ENCODE assay signal across 25 cellular contexts in the genomic region with DNA sequence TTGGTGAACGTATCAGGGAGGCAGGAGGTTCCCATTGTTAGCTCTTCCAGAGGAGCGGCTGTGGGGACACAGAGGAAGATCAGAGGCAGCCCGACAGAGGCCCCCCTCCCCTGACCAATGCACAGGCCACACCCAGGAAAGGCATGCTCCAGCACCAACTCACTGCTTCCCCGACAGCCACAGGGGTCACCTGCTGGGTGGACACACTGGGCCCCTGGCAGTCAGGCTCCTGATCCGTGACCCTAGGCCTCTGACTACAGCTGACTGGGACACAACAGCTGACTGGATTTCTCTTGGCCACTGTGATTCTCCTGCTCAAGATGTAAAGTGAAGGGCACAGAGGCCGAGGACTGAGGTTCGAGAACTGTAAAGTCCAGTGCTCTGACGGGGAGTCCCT.
DNase-seq lines count a peak whose midpoint lies in the region; ATAC-seq and TF ChIP-seq lines count a peak whose summit lies in the region.
"Had no signal": no experiment of that assay in that cellular context is flagged by ENCODE, and none has a peak within 500 bp of the region (broad histone marks: within the 10 kb centered on the region; RNA-seq: fewer than 3 reads in every experiment).

No MANE protein-coding gene starts in this region.

- peaks cover 40% of the 10 kb centered on the region for H3K4me1 Mint-ChIP-seq in activated naive CD4-positive, alpha-beta T cell treated with anti-CD3 and anti-CD28 coated beads, Interleukin-2, amount 10 ng/mL, durations not matched to agents 7 days and 5 days
- H3K4me1 Mint-ChIP-seq in activated T-helper 17 cell treated with anti-CD3 and anti-CD28 coated beads, Interleukin-2, amount 50 U/mL, for 72 hours, result peaks cover 14% of the 10 kb centered on the region
- no peaks in the 10 kb centered on the region for H3K4me1 Mint-ChIP-seq in CD14-positive monocyte
- H3K4me1 Mint-ChIP-seq: IgD-negative memory B cell had no signal

- WGBS in spleen, 5 donors, result 73 to 91% (median 85%) methylated on average over 5 to 8 of the region's 8 CpGs

- intact Hi-C loops in lower lobe of right lung (cut with DNase I), result no loop called here
- intact Hi-C loops in spleen (cut with DNase I; ENCODE audit: low total_unique reads), result no loop called here
- intact Hi-C loops in CD14-positive monocyte (cut with micrococcal nuclease), result no loop called here

- DNase-seq in activated naive CD4-positive, alpha-beta T cell treated with anti-CD3 and anti-CD28 coated beads, Interleukin-2, amount 10 ng/mL, durations not matched to agents 7 days and 5 days, result no peak
- DNase-seq in activated naive CD4-positive, alpha-beta T cell treated with Interleukin-2 at 50 U/mL for 16 hours, result no peak
- DNase-seq in lower lobe of right lung (peak; percentile 35), spleen (peak; percentile 53), CD14-positive monocyte (ENCODE audit: low spot score) (no peak), SKM-1 treated with dmso at 0.1 percent for 144 hours (lab: John Stamatoyannopoulos, UW; ENCODE audit: unreplicated experiment) (no peak)
- DNase-seq: activated naive CD4-positive, alpha-beta T cell treated with anti-CD3 and anti-CD28 coated beads for 36 hours; activated T-cell treated with anti-CD3 and anti-CD28 coated beads, Interleukin-2, amount 50 U/mL, for 1 hour; cerebellar nuclear complex; effector CD4-positive, alpha-beta T cell; GOT3; hypothalamus; MG63; NCI-H1436; NCI-H2107; NCI-H510A; occipital lobe; upper lobe of left lung had no signal

- H3K27ac Mint-ChIP-seq in activated naive CD4-positive, alpha-beta T cell treated with anti-CD3 and anti-CD28 coated beads, Interleukin-2, amount 10 ng/mL, durations not matched to agents 7 days and 5 days, result peak overlapping the region; percentile 94
- peak overlapping the region; percentile 67 for H3K27ac Mint-ChIP-seq in activated T-helper 17 cell treated with anti-CD3 and anti-CD28 coated beads, Interleukin-2, amount 50 U/mL, for 72 hours
- no peak overlapping the region for H3K27ac Mint-ChIP-seq in CD14-positive monocyte

- H3K27me3 ChIP-seq in lower lobe of right lung (ENCODE audit: low read depth) (no peaks in the 10 kb centered on the region), spleen (replicated peaks in 1 of 7) (no peaks in the 10 kb centered on the region)
- H3K27me3 ChIP-seq: esophagus muscularis mucosa, MG63, right atrium auricular region, SJSA1, upper lobe of left lung had no signal

- ATAC-seq in activated T-helper 17 cell treated with anti-CD3 and anti-CD28 coated beads, Interleukin-2, amount 50 U/mL, for 72 hours (replicated peaks), result no peak
- ATAC-seq in lower lobe of right lung, result no peak
- no peak for ATAC-seq in HG03460 (IDR thresholded peaks at IDR 0.05; ENCODE audit: unreplicated experiment)
- ATAC-seq: Panc1 had no signal

- H3K9me3 ChIP-seq in lower lobe of right lung (no peaks in the 10 kb centered on the region), spleen (no peaks in the 10 kb centered on the region)
- H3K9me3 ChIP-seq: esophagus muscularis mucosa, MG63, right atrium auricular region, upper lobe of left lung had no signal

- H3K4me3 ChIP-seq in lower lobe of right lung (no peak overlapping the region), spleen (no peak overlapping the region)
- H3K4me3 ChIP-seq: esophagus muscularis mucosa, MG63, right atrium auricular region, SJSA1, upper lobe of left lung had no signal

- no peak overlapping the region for H3K27ac ChIP-seq in lower lobe of right lung
- peak overlapping the region in 2 of 8 donors; percentile 75 to 84 for H3K27ac ChIP-seq in spleen
- H3K27ac ChIP-seq: esophagus muscularis mucosa, right atrium auricular region, SJSA1 had no signal

- peaks cover 100% of the 10 kb centered on the region for H3K36me3 ChIP-seq in lower lobe of right lung
- peaks cover 0 to 100% (median 93%) of the 10 kb centered on the region in 6 donors for H3K36me3 ChIP-seq in spleen

- CTCF ChIA-PET in activated naive CD4-positive, alpha-beta T cell treated with anti-CD3 and anti-CD28 coated beads, Interleukin-2, amount 10 ng/mL, durations not matched to agents 7 days and 5 days (lab: Charles Lee), result interaction anchor here (0.8 kb wide), 1 partner anchor 231 kb away, joined by 3 read pairs; no protein-coding TSS in a partner anchor

- no peak for TF ChIP-seq POLR2A in spleen (IDR thresholded peaks at IDR 0.05)

- H3K36me3 Mint-ChIP-seq in activated naive CD4-positive, alpha-beta T cell treated with anti-CD3 and anti-CD28 coated beads, Interleukin-2, amount 10 ng/mL, durations not matched to agents 7 days and 5 days, result peaks cover 73% of the 10 kb centered on the region
- peaks cover 83% of the 10 kb centered on the region for H3K36me3 Mint-ChIP-seq in activated T-helper 17 cell treated with anti-CD3 and anti-CD28 coated beads, Interleukin-2, amount 50 U/mL, for 72 hours (ENCODE audit: low read depth)
- H3K36me3 Mint-ChIP-seq in CD14-positive monocyte, result peaks cover 93 to 98% of the 10 kb centered on the region in 2 donors

- H3K4me1 ChIP-seq in lower lobe of right lung (peaks cover 8% of the 10 kb centered on the region), spleen (peaks cover 0 to 52% (median 18%) of the 10 kb centered on the region in 6 donors)

- H3K27me3 Mint-ChIP-seq in activated naive CD4-positive, alpha-beta T cell treated with anti-CD3 and anti-CD28 coated beads, Interleukin-2, amount 10 ng/mL, durations not matched to agents 7 days and 5 days, result no peaks in the 10 kb centered on the region
- no peaks in the 10 kb centered on the region for H3K27me3 Mint-ChIP-seq in activated T-helper 17 cell treated with anti-CD3 and anti-CD28 coated beads, Interleukin-2, amount 50 U/mL, for 72 hours
- H3K27me3 Mint-ChIP-seq in CD14-positive monocyte (ENCODE audit: low read depth in 3 of 3), result no peaks in the 10 kb centered on the region
- H3K27me3 Mint-ChIP-seq: IgD-negative memory B cell had no signal

- no peak for TF ChIP-seq CTCF in lower lobe of right lung (IDR thresholded peaks at IDR 0.05)
- no peak for TF ChIP-seq CTCF in spleen (IDR thresholded peaks at IDR 0.05 in 8 of 11, conservative IDR thresholded peaks at IDR 0.05 in 3 of 11)
- TF ChIP-seq CTCF in CD14-positive monocyte (IDR thresholded peaks at IDR 0.05), result no peak

- no peak overlapping the region for H3K4me3 Mint-ChIP-seq in activated naive CD4-positive, alpha-beta T cell treated with anti-CD3 and anti-CD28 coated beads, Interleukin-2, amount 10 ng/mL, durations not matched to agents 7 days and 5 days
- H3K4me3 Mint-ChIP-seq in activated T-helper 17 cell treated with anti-CD3 and anti-CD28 coated beads, Interleukin-2, amount 50 U/mL, for 72 hours, result peak overlapping the region; percentile 76
- no peak overlapping the region for H3K4me3 Mint-ChIP-seq in CD14-positive monocyte
- H3K4me3 Mint-ChIP-seq: activated naive CD4-positive, alpha-beta T cell treated with anti-CD3 and anti-CD28 coated beads for 36 hours had no signal

- no peaks in the 10 kb centered on the region for H3K9me3 Mint-ChIP-seq in activated naive CD4-positive, alpha-beta T cell treated with anti-CD3 and anti-CD28 coated beads, Interleukin-2, amount 10 ng/mL, durations not matched to agents 7 days and 5 days
- H3K9me3 Mint-ChIP-seq in activated T-helper 17 cell treated with anti-CD3 and anti-CD28 coated beads, Interleukin-2, amount 50 U/mL, for 72 hours, result no peaks in the 10 kb centered on the region
- peaks cover 0 to 7% (median 0%) of the 10 kb centered on the region in 7 donors for H3K9me3 Mint-ChIP-seq in CD14-positive monocyte
- H3K9me3 Mint-ChIP-seq: activated naive CD4-positive, alpha-beta T cell treated with anti-CD3 and anti-CD28 coated beads for 36 hours had no signal

Comparison
In these comparisons a context has a peak if more than half of its experiments do, and no peak if none do; other contexts are left out.
1. DNase-seq: peak in lower lobe of right lung (single experiment) and spleen (single experiment); none in activated naive CD4-positive, alpha-beta T cell treated with anti-CD3 and anti-CD28 coated beads, Interleukin-2, amount 10 ng/mL, durations not matched to agents 7 days and 5 days (single experiment), activated naive CD4-positive, alpha-beta T cell treated with Interleukin-2 at 50 U/mL for 16 hours (single experiment), CD14-positive monocyte (single experiment) and SKM-1 treated with dmso at 0.1 percent for 144 hours (single experiment).
2. H3K27ac Mint-ChIP-seq: peak in activated naive CD4-positive, alpha-beta T cell treated with anti-CD3 and anti-CD28 coated beads, Interleukin-2, amount 10 ng/mL, durations not matched to agents 7 days and 5 days (single experiment) and activated T-helper 17 cell treated with anti-CD3 and anti-CD28 coated beads, Interleukin-2, amount 50 U/mL, for 72 hours (single experiment); none in CD14-positive monocyte (0 of 7).